Comparison of ENCODE assay signal across 1 cellular context in the genomic region with DNA sequence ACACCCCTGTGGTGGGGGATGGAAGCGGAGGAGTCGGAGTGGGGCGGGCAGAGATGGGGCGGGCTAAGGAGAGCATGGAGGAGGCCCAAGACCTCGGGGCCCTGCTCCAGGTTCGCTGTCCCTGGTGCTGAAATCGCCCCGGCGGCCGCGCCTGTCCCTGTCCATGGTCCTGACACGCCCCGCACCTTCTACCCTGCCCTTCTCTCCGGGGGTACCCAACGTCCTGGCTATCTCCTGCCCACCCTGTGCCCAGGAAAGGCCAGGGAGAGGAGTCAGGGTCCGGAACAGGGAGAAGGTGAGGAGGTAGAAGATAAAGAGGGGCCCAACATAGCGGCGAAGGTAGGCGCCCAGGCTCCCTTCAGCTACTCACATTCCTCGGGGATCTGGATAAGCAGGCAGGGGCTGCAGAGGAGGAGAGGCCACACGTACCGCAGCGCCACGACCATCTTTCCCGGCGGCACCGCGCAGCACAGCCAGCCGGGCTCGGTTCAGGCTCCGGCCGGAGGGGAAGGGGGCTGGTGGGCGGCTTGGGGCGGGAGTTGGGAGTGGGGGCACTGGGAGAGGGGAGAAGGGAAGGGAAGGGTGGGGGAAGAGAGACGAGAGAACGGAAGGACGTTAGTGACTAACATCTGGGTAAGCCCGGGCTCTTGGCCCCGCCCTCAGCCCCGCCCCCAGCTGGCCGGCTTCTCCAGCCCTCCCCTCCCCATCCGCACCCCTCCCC.
TF ChIP-seq lines count a peak whose summit lies in the region.

No MANE protein-coding gene starts in this region.

TF ChIP-seq in HEK293, 187 proteins besides CTCF, POLR2A, EP300 and RAD21 (continued from another document):
- TF ChIP-seq, protein P1, sequence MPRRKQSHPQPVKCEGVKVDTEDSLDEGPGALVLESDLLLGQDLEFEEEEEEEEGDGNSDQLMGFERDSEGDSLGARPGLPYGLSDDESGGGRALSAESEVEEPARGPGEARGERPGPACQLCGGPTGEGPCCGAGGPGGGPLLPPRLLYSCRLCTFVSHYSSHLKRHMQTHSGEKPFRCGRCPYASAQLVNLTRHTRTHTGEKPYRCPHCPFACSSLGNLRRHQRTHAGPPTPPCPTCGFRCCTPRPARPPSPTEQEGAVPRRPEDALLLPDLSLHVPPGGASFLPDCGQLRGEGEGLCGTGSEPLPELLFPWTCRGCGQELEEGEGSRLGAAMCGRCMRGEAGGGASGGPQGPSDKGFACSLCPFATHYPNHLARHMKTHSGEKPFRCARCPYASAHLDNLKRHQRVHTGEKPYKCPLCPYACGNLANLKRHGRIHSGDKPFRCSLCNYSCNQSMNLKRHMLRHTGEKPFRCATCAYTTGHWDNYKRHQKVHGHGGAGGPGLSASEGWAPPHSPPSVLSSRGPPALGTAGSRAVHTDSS (tag by site-specific recombination; IDR thresholded peaks at IDR 0.05), result no peak
- TF ChIP-seq GLI2 (tag by site-specific recombination; IDR thresholded peaks at IDR 0.05; ENCODE audit: borderline replicate concordance, low read depth), result no peak
- no peak for TF ChIP-seq ZNF626 (tag by site-specific recombination; IDR thresholded peaks at IDR 0.05)
- peak; percentile 91 for TF ChIP-seq KLF8 (tag by site-specific recombination; IDR thresholded peaks at IDR 0.05)
- no peak for TF ChIP-seq ZNF155 (tag by site-specific recombination; IDR thresholded peaks at IDR 0.05)
- TF ChIP-seq ZNF692 (tag by site-specific recombination; IDR thresholded peaks at IDR 0.05), result peak; percentile 68; the same call in 1 of the 2 replicates
- TF ChIP-seq HOXC10 (CRISPR knock-in tag; IDR thresholded peaks at IDR 0.05), result peak; percentile 99
- no peak for TF ChIP-seq ZNF449 (tag by site-specific recombination; IDR thresholded peaks at IDR 0.05)
- peak; percentile 100 for TF ChIP-seq REST (tag by site-specific recombination; IDR thresholded peaks at IDR 0.05)
- no peak for TF ChIP-seq ZNF433 (tag by site-specific recombination; IDR thresholded peaks at IDR 0.05; ENCODE audit: low read depth)
- peak; percentile 99 for TF ChIP-seq HOXD13 (CRISPR knock-in tag; IDR thresholded peaks at IDR 0.05; ENCODE audit: borderline replicate concordance)
